In genomic region chr6:158559895-158560786, GRCh38 we compare ENCODE assay signal across 8 cellular contexts. TPM values are rescaled to one million over a fixed set of nuclear protein-coding genes. Genes with fewer than 3 reads are reported as not detected.
DNase-seq lines count a peak whose midpoint lies in the region; ATAC-seq and TF ChIP-seq lines count a peak whose summit lies in the region.

TSS of gene TMEM181 (plus strand) at chr6:158560091. CDS start at chr6:158560225, 134 bp downstream.

- peak within 1 kb of the TSS; percentile 89 for H3K9ac ChIP-seq in mucosa of stomach (ENCODE audit: low read length)

- H3K4me1 ChIP-seq in OCI-LY7 (ENCODE audit: insufficient read depth, low read length, poor library complexity, severe bottlenecking) (peaks cover 16% of the 10 kb centered on the region), mucosa of stomach (ENCODE audit: control insufficient read depth, insufficient read depth, low read length) (peaks cover 46% of the 10 kb centered on the region)

- peak; percentile 36; the same call in 1 of the 2 replicates for TF ChIP-seq CTCF in OCI-LY7 (conservative IDR thresholded peaks at IDR 0.05; ENCODE audit: low read length)
- no peak for TF ChIP-seq CTCF in epithelial cell of proximal tubule (conservative IDR thresholded peaks at IDR 0.05; ENCODE audit: low read depth, low read length)

- POLR2A ChIA-PET in OCI-LY7 (lab: Charles Lee) = interaction anchor here (1.1 kb wide), 1 partner anchor 18 kb away, joined by 3 read pairs; no protein-coding TSS in a partner anchor

- peak within 1 kb of the TSS; percentile 91 for H3K4me3 ChIP-seq in OCI-LY7 (ENCODE audit: low read depth, low read length, poor library complexity, severe bottlenecking)
- peak within 1 kb of the TSS; percentile 82 for H3K4me3 ChIP-seq in epithelial cell of proximal tubule (ENCODE audit: low read depth, low read length)
- H3K4me3 ChIP-seq in mucosa of stomach (ENCODE audit: low read length) = peak within 1 kb of the TSS; percentile 72

- ATAC-seq in GM19467 (IDR thresholded peaks at IDR 0.05; ENCODE audit: unreplicated experiment) = peak; percentile 78

- peak within 1 kb of the TSS; percentile 51 for H3K27ac ChIP-seq in OCI-LY7 (ENCODE audit: low read depth, low read length, poor library complexity, severe bottlenecking)

- intact Hi-C loops in OCI-LY7 (cut with micrococcal nuclease; ENCODE audit: unreplicated experiment) = no loop called here

- peak within 1 kb of the TSS; percentile 90 for H3K4me2 ChIP-seq in OCI-LY7 (ENCODE audit: low read length)

- DNase-seq in COR-L47 (lab: John Stamatoyannopoulos, UW) = peak; percentile 53
- peak; percentile 30 for DNase-seq in HS-5 (ENCODE audit: low read depth)
- peak; percentile 92 for DNase-seq in OCI-LY7 (ENCODE audit: low spot score)
- DNase-seq in activated T-cell treated with anti-CD3 and anti-CD28 coated beads for 48 hours (ENCODE audit: low read depth) = peak; percentile 87
- no peak for DNase-seq in epithelial cell of proximal tubule (ENCODE audit: low read depth)
- peak; percentile 78 to 83 for DNase-seq in stimulated activated CD8-positive, alpha-beta memory T cell treated with anti-CD3 and anti-CD28 coated beads, Interleukin-7, amount 100 ng/mL, for 1 hour (ENCODE audit: low read depth in 2 of 2)

- peak within 1 kb of the TSS; percentile 99 for H2AFZ ChIP-seq in OCI-LY7 (ENCODE audit: low read length)

- CTCF ChIA-PET in OCI-LY7 (lab: Charles Lee; ENCODE audit: unreplicated experiment) = no interaction called here

- H3K9me3 ChIP-seq in OCI-LY7 (ENCODE audit: low read length) = no peaks in the 10 kb centered on the region
- no peaks in the 10 kb centered on the region for H3K9me3 ChIP-seq in mucosa of stomach (ENCODE audit: control insufficient read depth, low read length)

- no TSS peak for BruUV-seq in OCI-LY7 (replicated peaks; lab: Mats Ljungman, UMichigan)

- H3K79me2 ChIP-seq in OCI-LY7 (ENCODE audit: insufficient read depth, low read depth, low read length) = peaks cover 10% of the 10 kb centered on the region; the same call in 1 of the 2 replicates

- H3K27me3 ChIP-seq in mucosa of stomach (ENCODE audit: control insufficient read depth, insufficient read depth, low read length) = no peaks in the 10 kb centered on the region

- H4K20me1 ChIP-seq in OCI-LY7 (ENCODE audit: insufficient read depth, low read length) = no peaks in the 10 kb centered on the region; the same call in 1 of the 2 replicates

- H3K36me3 ChIP-seq in OCI-LY7 (ENCODE audit: insufficient read depth, low read length) (no peaks in the 10 kb centered on the region), mucosa of stomach (ENCODE audit: control insufficient read depth, insufficient read depth, low read length) (peaks cover 3% of the 10 kb centered on the region)

- H3K9me2 ChIP-seq in OCI-LY7 (ENCODE audit: insufficient read depth, low read length) = no peaks in the 10 kb centered on the region

RNA-seq across cellular contexts. Expression of gene TMEM181, which starts in this region (rescaled TPM):
- 7.1 and 8.0 TPM in 2 replicates for total RNA-seq in OCI-LY7 (2014; rRNA removed; shearing (Covaris generic))
- total RNA-seq in OCI-LY7 (2022) (11.9 and 12.5 TPM in 2 replicates), epithelial cell of proximal tubule (14.5 and 16.5 TPM in 2 replicates)
